8 cellular contexts compared by ENCODE assay signal in the genomic region with DNA sequence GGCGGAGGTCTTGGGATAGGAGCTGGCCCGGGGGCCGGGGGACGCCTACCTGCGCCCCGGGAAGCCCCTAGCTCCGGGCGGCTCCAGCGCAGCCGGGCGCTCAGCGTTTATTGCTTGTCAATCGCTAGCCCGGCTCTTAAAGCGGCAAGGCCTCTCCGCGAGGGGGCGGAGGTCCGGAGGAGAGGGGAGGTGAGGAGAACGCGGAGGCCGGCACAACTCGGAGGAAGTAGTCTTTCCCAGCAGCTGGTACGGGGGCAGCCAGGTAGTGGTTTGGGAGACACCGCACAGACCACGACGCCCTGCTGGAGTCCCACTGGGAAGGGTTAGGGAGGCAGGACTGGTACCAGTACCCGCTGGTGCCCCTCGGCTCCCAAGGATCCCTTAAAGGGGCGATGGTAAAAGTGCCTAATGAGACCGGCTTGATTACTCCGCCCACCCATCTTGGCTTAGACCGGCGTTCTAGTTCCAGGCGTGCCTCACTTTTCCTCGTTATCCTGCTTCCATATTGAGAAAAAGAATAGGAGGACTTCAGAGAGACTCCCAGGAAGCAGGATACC. TPM values are rescaled to one million over a fixed set of nuclear protein-coding genes. Genes with fewer than 3 reads are reported as not detected.
DNase-seq lines count a peak whose midpoint lies in the region; ATAC-seq and TF ChIP-seq lines count a peak whose summit lies in the region.

A gene with protein sequence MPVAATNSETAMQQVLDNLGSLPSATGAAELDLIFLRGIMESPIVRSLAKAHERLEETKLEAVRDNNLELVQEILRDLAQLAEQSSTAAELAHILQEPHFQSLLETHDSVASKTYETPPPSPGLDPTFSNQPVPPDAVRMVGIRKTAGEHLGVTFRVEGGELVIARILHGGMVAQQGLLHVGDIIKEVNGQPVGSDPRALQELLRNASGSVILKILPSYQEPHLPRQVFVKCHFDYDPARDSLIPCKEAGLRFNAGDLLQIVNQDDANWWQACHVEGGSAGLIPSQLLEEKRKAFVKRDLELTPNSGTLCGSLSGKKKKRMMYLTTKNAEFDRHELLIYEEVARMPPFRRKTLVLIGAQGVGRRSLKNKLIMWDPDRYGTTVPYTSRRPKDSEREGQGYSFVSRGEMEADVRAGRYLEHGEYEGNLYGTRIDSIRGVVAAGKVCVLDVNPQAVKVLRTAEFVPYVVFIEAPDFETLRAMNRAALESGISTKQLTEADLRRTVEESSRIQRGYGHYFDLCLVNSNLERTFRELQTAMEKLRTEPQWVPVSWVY (minus strand): TSS at position 112 of the 557 bp plus-strand sequence. CDS start 3,076 bp downstream, outside the sequence.

- peak within 1 kb of the TSS; percentile 75 for H3K4me3 ChIP-seq in HUES48 (ENCODE audit: low read depth, low read length)
- H3K4me3 ChIP-seq in upper lobe of right lung, result peak within 1 kb of the TSS; percentile 54

- intact Hi-C loops in head of caudate nucleus (cut with DNase I) (no loop called here), upper lobe of right lung (cut with DNase I) (no loop called here)

- peak within 1 kb of the TSS; percentile 62 for H3K4me3 Mint-ChIP-seq in activated naive CD8-positive, alpha-beta T cell treated with anti-CD3 and anti-CD28 coated beads, Interleukin-2, amount 50 U/mL, for 24 hours

- no peak within 1 kb of the TSS for H3K9ac ChIP-seq in HUES48 (ENCODE audit: low read depth, low read length)

- no peaks in the 10 kb centered on the region for H3K9me3 Mint-ChIP-seq in activated naive CD8-positive, alpha-beta T cell treated with anti-CD3 and anti-CD28 coated beads, Interleukin-2, amount 50 U/mL, for 24 hours

- peaks cover 19% of the 10 kb centered on the region for H3K4me1 ChIP-seq in HUES48 (ENCODE audit: control insufficient read depth, insufficient read depth, low read length)
- H3K4me1 ChIP-seq in upper lobe of right lung, result peaks cover 27% of the 10 kb centered on the region

- H3K27me3 Mint-ChIP-seq in activated naive CD8-positive, alpha-beta T cell treated with anti-CD3 and anti-CD28 coated beads, Interleukin-2, amount 50 U/mL, for 24 hours, result peaks cover 23% of the 10 kb centered on the region

- H3K36me3 ChIP-seq in HUES48 (ENCODE audit: control insufficient read depth, insufficient read depth, low read length) (no peaks in the 10 kb centered on the region), upper lobe of right lung (no peaks in the 10 kb centered on the region)

- TF ChIP-seq CTCF in omental fat pad (IDR thresholded peaks at IDR 0.05) (no peak), upper lobe of right lung (IDR thresholded peaks at IDR 0.05) (no peak)

- H3K27me3 ChIP-seq in HUES48 (ENCODE audit: control insufficient read depth, insufficient read depth, low read length), result peaks cover 41% of the 10 kb centered on the region
- H3K27me3 ChIP-seq in upper lobe of right lung, result peaks cover 53% of the 10 kb centered on the region

- H3K4me1 Mint-ChIP-seq in activated naive CD8-positive, alpha-beta T cell treated with anti-CD3 and anti-CD28 coated beads, Interleukin-2, amount 50 U/mL, for 24 hours, result peaks cover 18% of the 10 kb centered on the region

- peak; percentile 60 to 66 for DNase-seq in AML-193 (lab: John Stamatoyannopoulos, UW)
- peak; percentile 88 for DNase-seq in SK-N-DZ (ENCODE audit: low spot score)
- DNase-seq in activated naive CD8-positive, alpha-beta T cell treated with anti-CD3 and anti-CD28 coated beads, Interleukin-2, amount 50 U/mL, for 24 hours, result peak; percentile 60
- DNase-seq in head of caudate nucleus, result peak; percentile 72 to 93 (median 86)
- DNase-seq in omental fat pad (ENCODE audit: low spot score), result peak; percentile 50
- DNase-seq in upper lobe of right lung, result peak; percentile 75

- peak; percentile 41 for ATAC-seq in activated naive CD8-positive, alpha-beta T cell treated with anti-CD3 and anti-CD28 coated beads, Interleukin-2, amount 50 U/mL, for 24 hours
- ATAC-seq in omental fat pad (ENCODE audit: low FRiP score), result peak; percentile 62
- peak; percentile 44 for ATAC-seq in upper lobe of right lung
- no peak for ATAC-seq in GM18868 (IDR thresholded peaks at IDR 0.05; ENCODE audit: unreplicated experiment)

- H3K27ac Mint-ChIP-seq in activated naive CD8-positive, alpha-beta T cell treated with anti-CD3 and anti-CD28 coated beads, Interleukin-2, amount 50 U/mL, for 24 hours, result no peak within 1 kb of the TSS

- no peaks in the 10 kb centered on the region for H3K9me3 ChIP-seq in HUES48 (ENCODE audit: control insufficient read depth, insufficient read depth, low read length)
- no peaks in the 10 kb centered on the region for H3K9me3 ChIP-seq in upper lobe of right lung

- H3K36me3 Mint-ChIP-seq in activated naive CD8-positive, alpha-beta T cell treated with anti-CD3 and anti-CD28 coated beads, Interleukin-2, amount 50 U/mL, for 24 hours (ENCODE audit: low read depth), result no peaks in the 10 kb centered on the region

- peak within 1 kb of the TSS; percentile 64 for H3K27ac ChIP-seq in HUES48 (ENCODE audit: low read depth, low read length)
- peak within 1 kb of the TSS; percentile 47 for H3K27ac ChIP-seq in upper lobe of right lung

RNA-seq across cellular contexts. Expression of the gene that starts here (rescaled TPM):
- polyA plus RNA-seq in SK-N-DZ (2014; cell fraction: cytosol; rRNA removed), result 10.6 and 13.0 TPM in 2 replicates
- polyA plus RNA-seq in SK-N-DZ (2014; cell fraction: nucleus; rRNA removed), result 8.4 and 11.4 TPM in 2 replicates
- total RNA-seq in omental fat pad, result 1 to 10 TPM; 1.3 to 4.5 (median 3.2) TPM
- 0.49 TPM for total RNA-seq in upper lobe of right lung

Comparison
In these comparisons a context has a peak if more than half of its experiments do, and no peak if none do; other contexts are left out.
1. Peak in DNase-seq, ATAC-seq, H3K4me3 ChIP-seq and H3K27ac ChIP-seq in upper lobe of right lung; RNA of the gene not detected or under 1 TPM.